20 cellular contexts compared by ENCODE assay signal in genomic region chr2:28327596-28327962, GRCh38.
DNase-seq lines count a peak whose midpoint lies in the region; ATAC-seq and TF ChIP-seq lines count a peak whose summit lies in the region.
"Had no signal": no experiment of that assay in that cellular context is flagged by ENCODE, and none has a peak within 500 bp of the region (broad histone marks: within the 10 kb centered on the region; RNA-seq: fewer than 3 reads in every experiment).

No MANE protein-coding gene starts in this region.

- TF ChIP-seq CTCF in AG04450 (IDR thresholded peaks at IDR 0.05; ENCODE audit: low read depth, low read length) (no peak), RWPE1 (conservative IDR thresholded peaks at IDR 0.05; ENCODE audit: low read depth) (no peak), fibroblast of lung (conservative IDR thresholded peaks at IDR 0.05 in 1 of 2, IDR thresholded peaks at IDR 0.05 in 1 of 2; ENCODE audit: low read depth in 1 of 2, low read length in 2 of 2) (no peak)

- no peaks in the 10 kb centered on the region for H3K27me3 ChIP-seq in AG04450 (ENCODE audit: control insufficient read depth, insufficient read depth, low read length)
- H3K27me3 ChIP-seq in fibroblast of lung (ENCODE audit: control insufficient read depth, insufficient read depth, low read length): no peaks in the 10 kb centered on the region
- H3K27me3 ChIP-seq: neural progenitor cell had no signal

- peaks cover 40% of the 10 kb centered on the region for H3K36me3 Mint-ChIP-seq in stimulated activated memory B cell treated with anti-CD40 and anti-IgM and Interleukin-4, amounts not matched to agents 10 μg/mL and 1 μg/mL and 100 μg/mL, for 72 hours

- no peak overlapping the region for H3K4me3 ChIP-seq in AG04450 (ENCODE audit: low read depth, low read length)
- no peak overlapping the region for H3K4me3 ChIP-seq in fibroblast of lung (replicated peaks in 1 of 4; ENCODE audit: control extremely low read depth in 1 of 4, insufficient read depth in 1 of 4, low read depth in 3 of 4, low read length in 4 of 4)
- H3K4me3 ChIP-seq: HAP-1, neural progenitor cell had no signal

- CTCF ChIA-PET in AG04450 (lab: Charles Lee): interaction anchor here (0.6 kb wide), 1 partner anchor 188 kb away, joined by 3 read pairs; no protein-coding TSS in a partner anchor
- CTCF ChIA-PET in RWPE1 (lab: Yijun Ruan, JAX): no interaction called here

- H3K4me3 Mint-ChIP-seq in stimulated activated memory B cell treated with anti-CD40 and anti-IgM and Interleukin-4, amounts not matched to agents 10 μg/mL and 1 μg/mL and 100 μg/mL, for 72 hours: no peak overlapping the region
- H3K4me3 Mint-ChIP-seq: activated T-cell treated with anti-CD3 and anti-CD28 coated beads, Interleukin-2, amount 50 U/mL, for 4 hours; CD4-positive, alpha-beta T cell; neural progenitor cell; stimulated activated naive B cell treated with anti-CD40 and anti-IgM and Interleukin-4, amounts not matched to agents 10 μg/mL and 1 μg/mL and 100 μg/mL, for 72 hours; T-helper 17 cell had no signal

- no peak overlapping the region for H3K4me2 ChIP-seq in fibroblast of lung (ENCODE audit: extremely low read depth, insufficient read depth, low read length)
- H3K4me2 ChIP-seq: neural progenitor cell had no signal

- DNase-seq in AG04450 (ENCODE audit: low read depth, low spot score) (no peak), RWPE1 (ENCODE audit: low spot score) (no peak), fibroblast of lung (ENCODE audit: low read depth in 2 of 2) (no peak), GF-D8 (lab: John Stamatoyannopoulos, UW) (no peak), MV-4-11 (lab: John Stamatoyannopoulos, UW) (no peak), SKM-1 treated with dmso at 0.1 percent for 144 hours (lab: John Stamatoyannopoulos, UW; ENCODE audit: unreplicated experiment) (no peak)
- DNase-seq: activated T-cell treated with anti-CD3 and anti-CD28 coated beads, Interleukin-2, amount 50 U/mL, for 4 hours; CD4-positive, alpha-beta T cell; left colon; NCI-H1436; NCI-H2171; SHP77 treated with DMSO at 0.1 percent for 48 hours; stimulated activated naive B cell treated with anti-CD40 and anti-IgM and Interleukin-4, amounts not matched to agents 10 μg/mL and 1 μg/mL and 100 μg/mL, for 72 hours; T-helper 17 cell had no signal

- peaks cover 34% of the 10 kb centered on the region for H3K4me1 Mint-ChIP-seq in stimulated activated memory B cell treated with anti-CD40 and anti-IgM and Interleukin-4, amounts not matched to agents 10 μg/mL and 1 μg/mL and 100 μg/mL, for 72 hours

- H2AFZ ChIP-seq in fibroblast of lung (ENCODE audit: low read length): no peak overlapping the region
- H2AFZ ChIP-seq: neural progenitor cell had no signal

- no peaks in the 10 kb centered on the region for H3K79me2 ChIP-seq in fibroblast of lung (ENCODE audit: control insufficient read depth, insufficient read depth, low read length)

- H3K27ac Mint-ChIP-seq in stimulated activated memory B cell treated with anti-CD40 and anti-IgM and Interleukin-4, amounts not matched to agents 10 μg/mL and 1 μg/mL and 100 μg/mL, for 72 hours: peak overlapping the region; percentile 71
- H3K27ac Mint-ChIP-seq: activated naive CD4-positive, alpha-beta T cell treated with anti-CD3 and anti-CD28 coated beads, Interleukin-2, amount 50 U/mL, for 72 hours; CD4-positive, alpha-beta T cell; neural progenitor cell; stimulated activated naive B cell treated with anti-CD40 and anti-IgM and Interleukin-4, amounts not matched to agents 10 μg/mL and 1 μg/mL and 100 μg/mL, for 72 hours; T-helper 17 cell had no signal

- H3K9ac ChIP-seq in fibroblast of lung (ENCODE audit: insufficient read depth, low read length): no peak overlapping the region
- H3K9ac ChIP-seq: neural progenitor cell had no signal

- H3K27ac ChIP-seq in AG04450 (ENCODE audit: low read depth, low read length) (peak overlapping the region; percentile 34), RWPE1 (peak overlapping the region; percentile 57), fibroblast of lung (ENCODE audit: insufficient read depth, low read length) (peak overlapping the region; percentile 12)
- H3K27ac ChIP-seq: neural progenitor cell, VCaP had no signal

- H4K20me1 ChIP-seq in fibroblast of lung (ENCODE audit: control insufficient read depth, extremely low read depth, insufficient read depth, low read length): no peaks in the 10 kb centered on the region

- no peaks in the 10 kb centered on the region for H3K9me3 Mint-ChIP-seq in stimulated activated memory B cell treated with anti-CD40 and anti-IgM and Interleukin-4, amounts not matched to agents 10 μg/mL and 1 μg/mL and 100 μg/mL, for 72 hours
- H3K9me3 Mint-ChIP-seq: activated naive CD4-positive, alpha-beta T cell treated with anti-CD3 and anti-CD28 coated beads, Interleukin-2, amount 50 U/mL, for 72 hours; activated T-cell treated with anti-CD3 and anti-CD28 coated beads, Interleukin-2, amount 50 U/mL, for 4 hours; CD4-positive, alpha-beta T cell; stimulated activated naive B cell treated with anti-CD40 and anti-IgM and Interleukin-4, amounts not matched to agents 10 μg/mL and 1 μg/mL and 100 μg/mL, for 72 hours had no signal

- H3K27me3 Mint-ChIP-seq in stimulated activated memory B cell treated with anti-CD40 and anti-IgM and Interleukin-4, amounts not matched to agents 10 μg/mL and 1 μg/mL and 100 μg/mL, for 72 hours: no peaks in the 10 kb centered on the region
- H3K27me3 Mint-ChIP-seq: CD4-positive, alpha-beta T cell; stimulated activated naive B cell treated with anti-CD40 and anti-IgM and Interleukin-4, amounts not matched to agents 10 μg/mL and 1 μg/mL and 100 μg/mL, for 72 hours; T-helper 17 cell had no signal

- POLR2A ChIA-PET in AG04450 (lab: Yijun Ruan, JAX): interaction anchor here (0.5 to 2.6 kb wide), 7 partner anchors 11 to 65 kb away, joined by 3 to 9 read pairs (median 5); partner anchors contain the start of gene FOSL2
- POLR2A ChIA-PET in RWPE1 (lab: Yijun Ruan, JAX; ENCODE audit: low non-redundant PET): no interaction called here

- H3K9me3 ChIP-seq in AG04450 (ENCODE audit: control insufficient read depth, insufficient read depth, low read length): no peaks in the 10 kb centered on the region
- H3K9me3 ChIP-seq in fibroblast of lung (ENCODE audit: control insufficient read depth, insufficient read depth, low read depth, low read length): no peaks in the 10 kb centered on the region
- H3K9me3 ChIP-seq: HAP-1 had no signal

- no peaks in the 10 kb centered on the region for H3K36me3 ChIP-seq in fibroblast of lung (ENCODE audit: control insufficient read depth, insufficient read depth, low read length)
- H3K36me3 ChIP-seq: HAP-1, neural progenitor cell had no signal

- ATAC-seq in stimulated activated memory B cell treated with anti-CD40 and anti-IgM and Interleukin-4, amounts not matched to agents 10 μg/mL and 1 μg/mL and 100 μg/mL, for 72 hours: no peak
- no peak for ATAC-seq in HG02884 (IDR thresholded peaks at IDR 0.05; ENCODE audit: unreplicated experiment)
- ATAC-seq: activated T-cell treated with anti-CD3 and anti-CD28 coated beads, Interleukin-2, amount 50 U/mL, for 4 hours; left colon; stimulated activated naive B cell treated with anti-CD40 and anti-IgM and Interleukin-4, amounts not matched to agents 10 μg/mL and 1 μg/mL and 100 μg/mL, for 72 hours; T-helper 17 cell had no signal

- peaks cover 21% of the 10 kb centered on the region for H3K4me1 ChIP-seq in fibroblast of lung (ENCODE audit: control insufficient read depth, extremely low read depth, insufficient read depth, low read length)
- H3K4me1 ChIP-seq: HAP-1 had no signal
